ENCODE assay signal across 4 cellular contexts in the genomic region with DNA sequence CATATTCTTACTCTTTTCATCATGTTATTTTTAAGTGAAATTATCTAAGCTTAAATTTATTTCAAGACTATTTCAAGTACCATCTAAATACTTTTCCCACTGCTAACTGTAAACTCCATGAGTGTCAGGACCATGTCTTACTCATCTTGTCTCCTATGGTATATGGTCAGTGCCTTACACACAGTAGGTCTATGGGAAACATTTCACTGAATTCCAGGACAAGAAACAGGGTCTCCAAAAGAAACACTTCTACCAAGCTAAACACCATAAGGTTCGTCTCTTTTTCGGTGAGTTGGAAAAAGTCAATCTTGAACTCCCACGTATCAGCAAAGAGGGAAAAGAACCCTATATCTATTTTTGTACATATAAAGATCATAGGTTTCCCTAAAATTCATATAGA.
"Had no signal": no experiment of that assay in that cellular context is flagged by ENCODE, and none has a peak within 500 bp of the region (broad histone marks: within the 10 kb centered on the region; RNA-seq: fewer than 3 reads in every experiment).

No MANE protein-coding gene starts in this region.

- H3K4me1 Mint-ChIP-seq: GM23338, H9 had no signal

- H2AFZ ChIP-seq: GM23338 had no signal

- H3K27me3 Mint-ChIP-seq: IgD-negative memory B cell had no signal

- H3K4me3 ChIP-seq: GM23338 had no signal

- ATAC-seq: GM23338 had no signal

- H3K4me2 ChIP-seq: GM23338 had no signal

- H3K4me3 Mint-ChIP-seq: GM23338, H9 had no signal

- DNase-seq: H9, HCEC 1CT had no signal

- H3K27ac Mint-ChIP-seq: GM23338, H9, IgD-negative memory B cell had no signal

- H3K9me3 Mint-ChIP-seq: GM23338, H9, IgD-negative memory B cell had no signal
